Comparison of ENCODE assay signal across 19 cellular contexts in genomic region chr11:66914505-66914904, GRCh38.
"Had no signal": no experiment of that assay in that cellular context is flagged by ENCODE, and none has a peak within 500 bp of the region (broad histone marks: within the 10 kb centered on the region; RNA-seq: fewer than 3 reads in every experiment).

No MANE protein-coding gene starts in this region.

- H3K4me3 ChIP-seq: Peyer's patch had no signal

- H3K27ac ChIP-seq: Peyer's patch had no signal

- DNase-seq: activated B cell treated with CpG ODN at 0.5 μM for 24 hours; activated CD4-positive, alpha-beta T cell treated with anti-CD3 and anti-CD28 coated beads for 4 hours; activated CD8-positive, alpha-beta memory T cell treated with anti-CD3 and anti-CD28 coated beads, Interleukin-2, amount 50 U/mL, for 4 hours; activated CD8-positive, alpha-beta T cell treated with anti-CD3 and anti-CD28 coated beads for 36 hours; activated gamma-delta T cell treated with Interleukin-2 at 50 U/mL for 16 hours; activated naive CD4-positive, alpha-beta T cell treated with anti-CD3 and anti-CD28 coated beads, Interleukin-2, amount 10 ng/mL, durations not matched to agents 7 days and 5 days; activated naive CD8-positive, alpha-beta T cell treated with anti-CD3 and anti-CD28 coated beads for 36 hours; activated T-cell treated with anti-CD3 and anti-CD28 coated beads, Interleukin-2, amount 50 U/mL, for 72 hours; KG1; NCI-H1092 treated with DMSO at 0.1 percent for 48 hours; NCI-H1436; NCI-H1694 treated with DMSO at 0.1 percent for 48 hours; NCI-H2029 treated with DMSO at 0.1 percent for 48 hours; NCI-H345; NCI-H510A; NCI-H526 treated with DMSO at 0.1 percent for 48 hours; NK-92 treated with Interleukin-12 subunit alpha and Interleukin-12 subunit beta, amount 100 ng/mL, for 24 hours; Peyer's patch; SHP77 had no signal

- H3K27me3 ChIP-seq: Peyer's patch had no signal

- ATAC-seq: activated CD8-positive, alpha-beta T cell treated with anti-CD3 and anti-CD28 coated beads for 36 hours; activated T-cell treated with anti-CD3 and anti-CD28 coated beads, Interleukin-2, amount 50 U/mL, for 72 hours had no signal

- H3K9me3 ChIP-seq: Peyer's patch had no signal

- H3K4me1 ChIP-seq: Peyer's patch had no signal

- H3K36me3 ChIP-seq: Peyer's patch had no signal
